15 cellular contexts compared by ENCODE assay signal in genomic region chr15:62533687-62534086, GRCh38.
DNase-seq lines count a peak whose midpoint lies in the region; ATAC-seq and TF ChIP-seq lines count a peak whose summit lies in the region.
"Had no signal": no experiment of that assay in that cellular context is flagged by ENCODE, and none has a peak within 500 bp of the region (broad histone marks: within the 10 kb centered on the region; RNA-seq: fewer than 3 reads in every experiment).

No MANE protein-coding gene starts in this region.

- no peaks in the 10 kb centered on the region for H3K9me3 Mint-ChIP-seq in neural progenitor cell
- H3K9me3 Mint-ChIP-seq in naive thymus-derived CD8-positive, alpha-beta T cell, result no peaks in the 10 kb centered on the region

- H3K4me3 ChIP-seq in neural progenitor cell, result no peak overlapping the region
- H3K4me3 ChIP-seq: A549 had no signal

- H3K4me1 Mint-ChIP-seq in neural progenitor cell, result peaks cover 11% of the 10 kb centered on the region
- no peaks in the 10 kb centered on the region for H3K4me1 Mint-ChIP-seq in naive thymus-derived CD8-positive, alpha-beta T cell

- H3K27me3 Mint-ChIP-seq in neural progenitor cell (ENCODE audit: insufficient read depth, low read depth), result no peaks in the 10 kb centered on the region
- peaks cover 0 to 11% (median 9%) of the 10 kb centered on the region in 5 donors for H3K27me3 Mint-ChIP-seq in naive thymus-derived CD8-positive, alpha-beta T cell

- peaks cover 11% of the 10 kb centered on the region for H3K4me1 ChIP-seq in neural progenitor cell
- H3K4me1 ChIP-seq in foreskin keratinocyte, result no peaks in the 10 kb centered on the region
- H3K4me1 ChIP-seq: A549 had no signal

- H3K9me3 ChIP-seq in neural progenitor cell (ENCODE audit: low read depth), result no peaks in the 10 kb centered on the region
- H3K9me3 ChIP-seq: A549 had no signal

- H2AFZ ChIP-seq in neural progenitor cell (replicated peaks), result no peak overlapping the region

- no peaks in the 10 kb centered on the region for H4K20me1 ChIP-seq in neural progenitor cell (ENCODE audit: low read depth)

- H3F3A ChIP-seq in neural progenitor cell (ENCODE audit: low read depth), result no peaks in the 10 kb centered on the region

- H3K27ac ChIP-seq in neural progenitor cell (no peak overlapping the region), foreskin keratinocyte (no peak overlapping the region)
- H3K27ac ChIP-seq: A549, RWPE1 had no signal

- no peak for TF ChIP-seq CTCF in neural progenitor cell (IDR thresholded peaks at IDR 0.05)
- TF ChIP-seq CTCF in foreskin keratinocyte (conservative IDR thresholded peaks at IDR 0.05), result no peak

- H3K9ac ChIP-seq in neural progenitor cell, result no peak overlapping the region

- no peaks in the 10 kb centered on the region for H3K79me2 ChIP-seq in neural progenitor cell (ENCODE audit: low read depth)

- POLR2A ChIA-PET in naive thymus-derived CD8-positive, alpha-beta T cell (lab: Charles Lee), result interaction anchor here (0.7 kb wide), 1 partner anchor 20 kb away, joined by 5 read pairs; no protein-coding TSS in a partner anchor

- H3K27me3 ChIP-seq in neural progenitor cell, result no peaks in the 10 kb centered on the region
- H3K27me3 ChIP-seq in foreskin keratinocyte, result no peaks in the 10 kb centered on the region

- H3K36me3 Mint-ChIP-seq in neural progenitor cell, result no peaks in the 10 kb centered on the region
- no peaks in the 10 kb centered on the region for H3K36me3 Mint-ChIP-seq in naive thymus-derived CD8-positive, alpha-beta T cell

- no peak overlapping the region for H3K4me3 Mint-ChIP-seq in neural progenitor cell
- H3K4me3 Mint-ChIP-seq in naive thymus-derived CD8-positive, alpha-beta T cell, result no peak overlapping the region

- ATAC-seq in HG02885 (IDR thresholded peaks at IDR 0.05; ENCODE audit: poor library complexity, unreplicated experiment) (no peak), left lobe of liver (no peak), foreskin keratinocyte (no peak)
- ATAC-seq in naive thymus-derived CD8-positive, alpha-beta T cell, result no peak
- ATAC-seq: HCT116 had no signal

- peak overlapping the region; percentile 34 for H3K4me2 ChIP-seq in neural progenitor cell
- H3K4me2 ChIP-seq: A549 had no signal

- H3K27ac Mint-ChIP-seq in neural progenitor cell, result no peak overlapping the region
- H3K27ac Mint-ChIP-seq in naive thymus-derived CD8-positive, alpha-beta T cell, result no peak overlapping the region

- no peaks in the 10 kb centered on the region for H3K36me3 ChIP-seq in neural progenitor cell

- DNase-seq in DMS 273 treated with DMSO at 0.1 percent for 48 hours (lab: John Stamatoyannopoulos, UW) (peak; percentile 63), NCI-H2171 treated with DMSO at 0.1 percent for 48 hours (lab: John Stamatoyannopoulos, UW) (peak; percentile 98), cerebellar cortex (ENCODE audit: low spot score) (peak; percentile 73), neural progenitor cell (ENCODE audit: low spot score) (peak; percentile 10), left lobe of liver (ENCODE audit: low spot score) (no peak), foreskin keratinocyte (no peak)
- no peak for DNase-seq in naive thymus-derived CD8-positive, alpha-beta T cell
- DNase-seq: DMS153, NCI-H1436, NCI-H2081 treated with DMSO at 0.1 percent for 48 hours, NCI-H345 had no signal

Comparison
In these comparisons a context has a peak if more than half of its experiments do, and no peak if none do; other contexts are left out.
1. DNase-seq: peak in DMS 273 treated with DMSO at 0.1 percent for 48 hours (single experiment), NCI-H2171 treated with DMSO at 0.1 percent for 48 hours (single experiment), cerebellar cortex (single experiment) and neural progenitor cell (single experiment); none in left lobe of liver (single experiment), naive thymus-derived CD8-positive, alpha-beta T cell (0 of 10) and foreskin keratinocyte (0 of 2).